8 cellular contexts compared by ENCODE assay signal in the genomic region with DNA sequence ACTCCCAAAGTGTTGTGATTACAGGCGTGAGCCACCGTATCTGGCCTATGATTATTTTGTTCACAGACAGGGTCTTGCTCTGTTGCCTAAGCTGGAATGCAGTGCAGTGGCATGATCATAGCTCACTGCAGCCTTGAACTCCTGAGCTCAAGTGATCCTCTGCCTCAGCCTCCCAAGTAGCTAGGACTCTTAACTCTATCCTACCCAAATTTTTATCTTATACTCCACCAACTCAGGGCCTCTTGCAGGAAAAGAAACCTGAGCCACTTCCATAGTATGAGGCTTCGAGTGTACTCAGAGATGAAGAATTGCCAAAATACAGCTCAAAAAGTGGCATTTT. TPM values are rescaled to one million over a fixed set of nuclear protein-coding genes. Genes with fewer than 3 reads are reported as not detected.
DNase-seq lines count a peak whose midpoint lies in the region; ATAC-seq and TF ChIP-seq lines count a peak whose summit lies in the region.

No MANE protein-coding gene starts in this region.

- peaks cover 25% of the 10 kb centered on the region for H3K4me1 Mint-ChIP-seq in T-helper 2 cell treated with Interferon-gamma antibody and Interleukin-4, amounts not matched to agents 5 μg/mL and 100 μg/mL, for 36 hours (ENCODE audit: low read depth)

- H3K4me3 ChIP-seq in iPS-20b (ENCODE audit: low read length) (peak overlapping the region; percentile 97), stomach (peak overlapping the region; percentile 67 to 75 (median 74))

- no peak for TF ChIP-seq EP300 in stomach (IDR thresholded peaks at IDR 0.05)

- H3K27me3 ChIP-seq in iPS-20b (ENCODE audit: insufficient read depth, low read length) (no peaks in the 10 kb centered on the region), stomach (no peaks in the 10 kb centered on the region)

- no peaks in the 10 kb centered on the region for H3K27me3 Mint-ChIP-seq in T-helper 2 cell treated with Interferon-gamma antibody and Interleukin-4, amounts not matched to agents 5 μg/mL and 100 μg/mL, for 36 hours (ENCODE audit: low read depth)

- no peaks in the 10 kb centered on the region for H3K9me3 ChIP-seq in iPS-20b (ENCODE audit: insufficient read depth, low read depth, low read length)
- no peaks in the 10 kb centered on the region for H3K9me3 ChIP-seq in stomach

- peak overlapping the region; percentile 91 for H3K4me3 Mint-ChIP-seq in T-helper 2 cell treated with Interferon-gamma antibody and Interleukin-4, amounts not matched to agents 5 μg/mL and 100 μg/mL, for 36 hours

- ATAC-seq in activated naive CD4-positive, alpha-beta T cell treated with anti-CD3 and anti-CD28 coated beads, Interleukin-2, amount 50 U/mL, for 72 hours: no peak
- ATAC-seq in esophagus mucosa: no peak

- no peak for TF ChIP-seq CTCF in stomach (IDR thresholded peaks at IDR 0.05)

- peaks cover 22% of the 10 kb centered on the region for H3K36me3 Mint-ChIP-seq in T-helper 2 cell treated with Interferon-gamma antibody and Interleukin-4, amounts not matched to agents 5 μg/mL and 100 μg/mL, for 36 hours (ENCODE audit: low read depth)
- peaks cover 0 to 15% of the 10 kb centered on the region in 2 donors for H3K36me3 Mint-ChIP-seq in activated naive CD4-positive, alpha-beta T cell treated with anti-CD3 and anti-CD28 coated beads, Interleukin-2, amount 50 U/mL, for 72 hours

- H3K27ac ChIP-seq in iPS-20b (ENCODE audit: low read length) (peak overlapping the region; percentile 75), stomach (peak overlapping the region in 2 of 5 donors; percentile 91 to 94)

- no peaks in the 10 kb centered on the region for H3K9me3 Mint-ChIP-seq in T-helper 2 cell treated with Interferon-gamma antibody and Interleukin-4, amounts not matched to agents 5 μg/mL and 100 μg/mL, for 36 hours
- H3K9me3 Mint-ChIP-seq in activated naive CD4-positive, alpha-beta T cell treated with anti-CD3 and anti-CD28 coated beads, Interleukin-2, amount 50 U/mL, for 72 hours: no peaks in the 10 kb centered on the region

- no peak for DNase-seq in T-helper 2 cell treated with Interferon-gamma antibody and Interleukin-4, amounts not matched to agents 5 μg/mL and 100 μg/mL, for 36 hours (ENCODE audit: low spot score)
- no peak for DNase-seq in T-helper 2 cell
- DNase-seq in activated naive CD4-positive, alpha-beta T cell treated with anti-CD3 and anti-CD28 coated beads, Interleukin-2, amount 50 U/mL, for 72 hours (ENCODE audit: low spot score in 2 of 2): no peak
- no peak for DNase-seq in stomach
- DNase-seq in HPDE6-E6E7 (ENCODE audit: extremely low spot score): no peak
- DNase-seq in amniotic stem cell (lab: John Stamatoyannopoulos, UW): no peak

- 58 to 73% (median 63%) methylated on average over 3 of the region's 3 CpGs for WGBS in stomach, 5 donors

- H3K4me1 ChIP-seq in iPS-20b (ENCODE audit: insufficient read depth, low read length) (peaks cover 6% of the 10 kb centered on the region; the same call in 1 of the 2 replicates), stomach (peaks cover 0 to 37% (median 22%) of the 10 kb centered on the region in 4 donors)

- H3K27ac Mint-ChIP-seq in T-helper 2 cell treated with Interferon-gamma antibody and Interleukin-4, amounts not matched to agents 5 μg/mL and 100 μg/mL, for 36 hours: peak overlapping the region; percentile 97
- peak overlapping the region; percentile 90 to 96 for H3K27ac Mint-ChIP-seq in activated naive CD4-positive, alpha-beta T cell treated with anti-CD3 and anti-CD28 coated beads, Interleukin-2, amount 50 U/mL, for 72 hours

- intact Hi-C loops in stomach (cut with DNase I; ENCODE audit: low total_unique reads): no loop called here

- TF ChIP-seq POLR2A in stomach (IDR thresholded peaks at IDR 0.05): no peak

- H3K36me3 ChIP-seq in iPS-20b (ENCODE audit: insufficient read depth, low read depth, low read length) (peaks cover 45% of the 10 kb centered on the region; the same call in 1 of the 2 replicates), stomach (peaks cover 14 to 63% (median 50%) of the 10 kb centered on the region in 4 donors)

- peak overlapping the region; percentile 75; the same call in 1 of the 2 replicates for H3K9ac ChIP-seq in iPS-20b (ENCODE audit: low read depth, low read length)

RNA-seq across cellular contexts. Expression of gene MMAB, which starts 0.8 kb away (rescaled TPM):
- total RNA-seq in activated naive CD4-positive, alpha-beta T cell treated with anti-CD3 and anti-CD28 coated beads, Interleukin-2, amount 50 U/mL, for 72 hours: 10 to 100 TPM; 27.4 to 29.5 TPM
- 10 to 100 TPM in 3 of 5 donors, 1 to 10 TPM in 2; 6.2 to 71.2 (median 13.6) TPM for total RNA-seq in stomach
- 10 to 100 TPM; 44.1 to 51.8 (median 47.4) TPM for polyA plus RNA-seq in stomach
- total RNA-seq in esophagus mucosa: 74.2 TPM

RNA-seq across cellular contexts. Expression of gene MVK, which starts 1.1 kb away (rescaled TPM):
- total RNA-seq in activated naive CD4-positive, alpha-beta T cell treated with anti-CD3 and anti-CD28 coated beads, Interleukin-2, amount 50 U/mL, for 72 hours: 10 to 100 TPM; 13.3 to 20.7 TPM
- 10 to 100 TPM in 3 of 5 donors, 1 to 10 TPM in 2; 1.2 to 16.7 (median 10.7) TPM for total RNA-seq in stomach
- polyA plus RNA-seq in stomach: 10 to 100 TPM; 16.7 to 22.8 (median 18.0) TPM
- total RNA-seq in esophagus mucosa: 55.2 TPM
